Comparison of ENCODE assay signal across 6 cellular contexts in genomic region chr11:83625336-83625735, GRCh38.
"Had no signal": no experiment of that assay in that cellular context is flagged by ENCODE, and none has a peak within 500 bp of the region (broad histone marks: within the 10 kb centered on the region; RNA-seq: fewer than 3 reads in every experiment).

No MANE protein-coding gene starts in this region.

- H3K4me3 ChIP-seq: K562 had no signal

- H3K27ac ChIP-seq: HL-60 had no signal

- DNase-seq: IMR-90, KBM-7 had no signal

- FAIRE-seq: HepG2, HTR-8/SVneo, K562 had no signal

- ATAC-seq: HepG2, K562 had no signal
